ENCODE assay signal across 8 cellular contexts in genomic region chr1:9687120-9687875, GRCh38. TPM values are rescaled to one million over a fixed set of nuclear protein-coding genes. Genes with fewer than 3 reads are reported as not detected.
DNase-seq lines count a peak whose midpoint lies in the region; ATAC-seq and TF ChIP-seq lines count a peak whose summit lies in the region.

No MANE protein-coding gene starts in this region.

- H3K9me3 ChIP-seq in liver (ENCODE audit: control insufficient read depth in 4 of 4, low read length in 3 of 4), result no peaks in the 10 kb centered on the region

- no peak overlapping the region for H3K27ac ChIP-seq in liver (ENCODE audit: low read depth in 1 of 2, low read length in 2 of 2)

- peak overlapping the region; percentile 55 for H3K4me3 ChIP-seq in NB4 (ENCODE audit: low read depth, low read length)
- H3K4me3 ChIP-seq in liver (ENCODE audit: low read depth in 1 of 3, low read length in 3 of 3), result peak overlapping the region; percentile 41 to 58 (median 47)

- H3K27me3 ChIP-seq in liver (ENCODE audit: control insufficient read depth in 4 of 4, insufficient read depth in 4 of 4, low read length in 3 of 4), result no peaks in the 10 kb centered on the region

- no peak overlapping the region for H3K9ac ChIP-seq in liver (ENCODE audit: low read depth in 1 of 2, low read length in 2 of 2)

- peak; percentile 32 for ATAC-seq in GM19351 (IDR thresholded peaks at IDR 0.05; ENCODE audit: unreplicated experiment)

- peak; percentile 65 for DNase-seq in AG20443 (ENCODE audit: low spot score)
- DNase-seq in NB4 (ENCODE audit: low read depth), result peak; percentile 91
- DNase-seq in activated CD4-positive, CD25-positive, alpha-beta regulatory T cell treated with anti-CD3 and anti-CD28 coated beads, Interleukin-2, amount 50 U/mL, for 16 hours (ENCODE audit: low read depth, low spot score), result peak; percentile 30
- DNase-seq in cerebellar cortex (ENCODE audit: low spot score), result peak; percentile 41
- DNase-seq in stimulated activated CD8-positive, alpha-beta memory T cell treated with anti-CD3 and anti-CD28 coated beads, Interleukin-12 subunit alpha, Interleukin-12 subunit beta, amount 100 ng/mL, for 24 hours (ENCODE audit: extremely low read depth), result peak; percentile 45
- DNase-seq in SIG-M5 treated with dmso at 0.1 percent for 504 hours (lab: John Stamatoyannopoulos, UW; ENCODE audit: unreplicated experiment), result no peak

- TF ChIP-seq POLR2A in NB4 (IDR thresholded peaks at IDR 0.05; ENCODE audit: extremely low read depth, insufficient read length), result no peak

- no peaks in the 10 kb centered on the region for H3K36me3 ChIP-seq in liver (ENCODE audit: control insufficient read depth in 4 of 4, insufficient read depth in 3 of 4, low read depth in 1 of 4, low read length in 3 of 4)

- peaks cover 8 to 28% (median 18%) of the 10 kb centered on the region in 4 donors for H3K4me1 ChIP-seq in liver (ENCODE audit: control insufficient read depth in 4 of 4, insufficient read depth in 4 of 4, low read length in 3 of 4)

- TF ChIP-seq CTCF in NB4 (IDR thresholded peaks at IDR 0.05; ENCODE audit: low read depth, low read length) (no peak), liver (IDR thresholded peaks at IDR 0.05; ENCODE audit: low read depth, low read length, missing input control) (no peak)

- 6% methylated on average over 42 of the region's 42 CpGs for WGBS in liver

- no peak for TF ChIP-seq RAD21 in liver (IDR thresholded peaks at IDR 0.05)

TF ChIP-seq in liver, 16 proteins besides CTCF, POLR2A, EP300 and RAD21:
- no peak for TF ChIP-seq HNF4A (conservative IDR thresholded peaks at IDR 0.05)
- no peak for TF ChIP-seq HNF4G (IDR thresholded peaks at IDR 0.05)
- no peak for TF ChIP-seq YY1 (IDR thresholded peaks at IDR 0.05)
- TF ChIP-seq FOXA1 (IDR thresholded peaks at IDR 0.05), result no peak
- TF ChIP-seq REST (IDR thresholded peaks at IDR 0.05), result no peak
- no peak for TF ChIP-seq RXRA (IDR thresholded peaks at IDR 0.05)
- no peak for TF ChIP-seq SP1 (IDR thresholded peaks at IDR 0.05)
- no peak for TF ChIP-seq JUND (IDR thresholded peaks at IDR 0.05)
- no peak for TF ChIP-seq FOXA2 (IDR thresholded peaks at IDR 0.05)
TF ChIP-seq in liver: peak in this region for 0.

RNA-seq across cellular contexts. Expression of gene PIK3CD, which starts 35.8 kb away (rescaled TPM):
- total RNA-seq in liver, result 10 to 100 TPM in 1 of 2 donors, 1 to 10 TPM in 1; 4.8 to 11.3 TPM
- polyA plus RNA-seq in liver, result 1 to 10 TPM; 1.8 to 2.0 TPM
